ENCODE assay signal across 18 cellular contexts in the genomic region with DNA sequence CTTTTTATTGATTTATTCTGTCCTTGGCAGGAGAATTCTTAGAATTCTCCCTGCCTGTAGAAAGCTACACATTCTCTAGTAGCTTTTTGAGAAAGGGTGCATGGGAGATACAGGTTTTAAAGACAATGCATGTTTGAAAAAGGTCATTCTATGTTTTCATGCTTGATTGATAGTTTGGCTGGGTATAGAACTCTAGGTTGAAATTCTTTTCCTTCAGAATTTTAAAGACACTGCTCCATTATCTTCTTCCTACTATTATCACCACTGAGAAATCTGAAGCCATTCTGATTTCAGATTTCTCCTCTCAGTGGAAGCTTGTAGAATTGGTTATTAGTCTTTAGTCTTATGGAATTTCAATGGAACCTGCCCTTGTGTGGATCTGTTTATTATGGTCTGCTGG.
"Had no signal": no experiment of that assay in that cellular context is flagged by ENCODE, and none has a peak within 500 bp of the region (broad histone marks: within the 10 kb centered on the region; RNA-seq: fewer than 3 reads in every experiment).

No MANE protein-coding gene starts in this region.

- H3K27ac Mint-ChIP-seq: activated CD4-positive, alpha-beta T cell treated with anti-CD3 and anti-CD28 coated beads, Interleukin-2, amount 10 ng/mL, durations not matched to agents 7 days and 5 days; activated naive CD8-positive, alpha-beta T cell treated with anti-CD3 and anti-CD28 coated beads, Interleukin-2, amount 50 U/mL, for 24 hours had no signal

- H3K4me3 Mint-ChIP-seq: activated CD4-positive, alpha-beta T cell treated with anti-CD3 and anti-CD28 coated beads, Interleukin-2, amount 10 ng/mL, durations not matched to agents 7 days and 5 days; activated CD8-positive, alpha-beta T cell treated with anti-CD3 and anti-CD28 coated beads for 36 hours; activated naive CD8-positive, alpha-beta T cell treated with anti-CD3 and anti-CD28 coated beads, Interleukin-2, amount 50 U/mL, for 24 hours; activated T-cell treated with anti-CD3 and anti-CD28 coated beads, Interleukin-2, amount 50 U/mL, for 72 hours had no signal

- DNase-seq: activated CD4-positive, alpha-beta T cell treated with anti-CD3 and anti-CD28 coated beads, Interleukin-2, amount 10 ng/mL, durations not matched to agents 7 days and 5 days; activated CD8-positive, alpha-beta T cell treated with anti-CD3 and anti-CD28 coated beads for 36 hours; activated effector memory CD4-positive, alpha-beta T cell treated with Interleukin-2 at 50 U/mL for 16 hours; activated naive CD4-positive, alpha-beta T cell treated with Interleukin-2 at 50 U/mL for 16 hours; activated naive CD8-positive, alpha-beta T cell treated with anti-CD3 and anti-CD28 coated beads, Interleukin-2, amount 50 U/mL, for 24 hours; activated T-cell treated with anti-CD3 and anti-CD28 coated beads, Interleukin-2, amount 50 U/mL, for 72 hours; amygdala; caudate nucleus; esophagus squamous epithelium; foreskin melanocyte; heart right ventricle; midbrain; naive thymus-derived CD4-positive, alpha-beta T cell; right cardiac atrium; spleen; stimulated activated naive CD4-positive, alpha-beta T cell treated with Interleukin-2 at 50 U/mL for 16 hours; WERI-Rb-1 had no signal

- ATAC-seq: activated CD4-positive, CD25-positive, alpha-beta regulatory T cell treated with anti-CD3 and anti-CD28 coated beads, Interleukin-2, amount 50 U/mL, for 24 hours; activated CD8-positive, alpha-beta T cell treated with anti-CD3 and anti-CD28 coated beads for 36 hours; activated naive CD8-positive, alpha-beta T cell treated with anti-CD3 and anti-CD28 coated beads, Interleukin-2, amount 50 U/mL, for 24 hours; heart right ventricle; naive thymus-derived CD4-positive, alpha-beta T cell; right cardiac atrium had no signal

- H3K27me3 Mint-ChIP-seq: activated CD4-positive, alpha-beta T cell treated with anti-CD3 and anti-CD28 coated beads, Interleukin-2, amount 10 ng/mL, durations not matched to agents 7 days and 5 days; activated CD8-positive, alpha-beta T cell treated with anti-CD3 and anti-CD28 coated beads for 36 hours; activated naive CD8-positive, alpha-beta T cell treated with anti-CD3 and anti-CD28 coated beads, Interleukin-2, amount 50 U/mL, for 24 hours; naive thymus-derived CD4-positive, alpha-beta T cell had no signal
